In the genomic region with DNA sequence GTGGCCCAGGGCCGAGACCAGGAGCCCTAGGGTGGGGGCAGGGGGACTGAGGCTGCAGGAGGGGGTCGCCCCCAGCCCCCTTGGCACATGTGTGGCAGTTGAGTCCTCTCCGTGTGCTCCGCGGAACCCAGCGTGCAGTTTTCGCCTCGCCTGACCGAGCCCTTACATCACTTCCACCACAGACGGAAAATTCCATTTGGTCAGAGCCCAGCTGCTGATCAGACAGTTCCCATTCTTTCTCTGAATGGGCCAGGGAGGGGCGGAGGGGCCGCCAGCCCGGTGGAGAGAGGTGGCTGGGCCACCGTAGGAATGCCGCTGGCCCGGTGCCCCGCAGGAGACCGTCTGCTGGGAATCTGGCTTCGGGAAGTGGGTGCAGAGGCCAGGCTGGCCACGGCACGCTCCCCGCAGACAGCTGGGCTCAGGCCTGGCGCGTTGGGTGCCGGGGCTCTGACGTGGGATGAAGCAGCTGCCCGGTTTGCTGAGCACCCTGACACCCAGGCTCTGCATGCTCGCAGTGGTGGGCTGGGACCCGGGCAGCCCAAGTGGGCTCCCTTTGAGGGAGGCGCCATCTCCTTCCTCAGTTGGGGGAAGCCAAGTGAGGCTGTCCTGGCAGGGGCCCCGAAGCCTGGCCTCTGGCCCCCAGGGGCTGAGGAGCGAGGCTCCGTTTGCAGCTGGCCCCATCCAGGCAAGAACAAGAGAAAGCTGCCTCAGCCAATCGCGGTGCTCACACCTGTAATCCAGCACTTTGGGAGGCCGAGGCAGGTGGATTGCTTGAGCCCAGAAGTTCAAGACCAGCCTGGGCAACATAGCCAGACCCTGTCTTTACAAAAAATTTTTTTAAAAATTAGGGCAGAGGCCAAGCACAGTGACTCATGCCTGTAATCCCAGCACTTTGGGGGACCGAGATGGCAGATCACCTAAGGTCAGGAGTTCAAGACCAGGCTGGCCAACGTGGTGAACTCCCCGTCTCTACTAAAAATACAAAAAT, we compare ENCODE assay signal across 1 cellular context.
TF ChIP-seq lines count a peak whose summit lies in the region.

No MANE protein-coding gene starts in this region.

TF ChIP-seq in HepG2, 621 proteins besides CTCF, POLR2A, EP300 and RAD21 (continued from another document and continues in another):
- no peak for TF ChIP-seq CREB3 (CRISPR knock-in tag; IDR thresholded peaks at IDR 0.05)
- TF ChIP-seq, protein P1, sequence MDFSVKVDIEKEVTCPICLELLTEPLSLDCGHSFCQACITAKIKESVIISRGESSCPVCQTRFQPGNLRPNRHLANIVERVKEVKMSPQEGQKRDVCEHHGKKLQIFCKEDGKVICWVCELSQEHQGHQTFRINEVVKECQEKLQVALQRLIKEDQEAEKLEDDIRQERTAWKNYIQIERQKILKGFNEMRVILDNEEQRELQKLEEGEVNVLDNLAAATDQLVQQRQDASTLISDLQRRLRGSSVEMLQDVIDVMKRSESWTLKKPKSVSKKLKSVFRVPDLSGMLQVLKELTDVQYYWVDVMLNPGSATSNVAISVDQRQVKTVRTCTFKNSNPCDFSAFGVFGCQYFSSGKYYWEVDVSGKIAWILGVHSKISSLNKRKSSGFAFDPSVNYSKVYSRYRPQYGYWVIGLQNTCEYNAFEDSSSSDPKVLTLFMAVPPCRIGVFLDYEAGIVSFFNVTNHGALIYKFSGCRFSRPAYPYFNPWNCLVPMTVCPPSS (IDR thresholded peaks at IDR 0.05) = no peak
- TF ChIP-seq, protein P2, sequence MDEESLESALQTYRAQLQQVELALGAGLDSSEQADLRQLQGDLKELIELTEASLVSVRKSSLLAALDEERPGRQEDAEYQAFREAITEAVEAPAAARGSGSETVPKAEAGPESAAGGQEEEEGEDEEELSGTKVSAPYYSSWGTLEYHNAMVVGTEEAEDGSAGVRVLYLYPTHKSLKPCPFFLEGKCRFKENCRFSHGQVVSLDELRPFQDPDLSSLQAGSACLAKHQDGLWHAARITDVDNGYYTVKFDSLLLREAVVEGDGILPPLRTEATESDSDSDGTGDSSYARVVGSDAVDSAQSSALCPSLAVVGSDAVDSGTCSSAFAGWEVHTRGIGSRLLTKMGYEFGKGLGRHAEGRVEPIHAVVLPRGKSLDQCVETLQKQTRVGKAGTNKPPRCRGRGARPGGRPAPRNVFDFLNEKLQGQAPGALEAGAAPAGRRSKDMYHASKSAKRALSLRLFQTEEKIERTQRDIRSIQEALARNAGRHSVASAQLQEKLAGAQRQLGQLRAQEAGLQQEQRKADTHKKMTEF (CRISPR knock-in tag; IDR thresholded peaks at IDR 0.05) = peak; percentile 71; the same call in 1 of the 2 replicates
- no peak for TF ChIP-seq ZNF709 (CRISPR knock-in tag; IDR thresholded peaks at IDR 0.05)
- no peak for TF ChIP-seq CHD4 (IDR thresholded peaks at IDR 0.05; ENCODE audit: borderline replicate concordance, low read length)
- no peak for TF ChIP-seq RERE (CRISPR knock-in tag; IDR thresholded peaks at IDR 0.05; ENCODE audit: low read depth)
- no peak for TF ChIP-seq KMT2A (CRISPR knock-in tag; IDR thresholded peaks at IDR 0.05)
- TF ChIP-seq NCOA2 (CRISPR knock-in tag; IDR thresholded peaks at IDR 0.05) = peak; percentile 42; the same call in 1 of the 2 replicates
- no peak for TF ChIP-seq IKZF1 (IDR thresholded peaks at IDR 0.05)
- TF ChIP-seq ZNF354B (CRISPR knock-in tag; IDR thresholded peaks at IDR 0.05) = no peak
- TF ChIP-seq CHCHD3 (CRISPR knock-in tag; IDR thresholded peaks at IDR 0.05) = no peak
- TF ChIP-seq ELF1 (CRISPR knock-in tag; IDR thresholded peaks at IDR 0.05) = peak; percentile 65
- no peak for TF ChIP-seq SIN3A (IDR thresholded peaks at IDR 0.05; ENCODE audit: borderline replicate concordance, low read depth, low read length)
- TF ChIP-seq RXRB (CRISPR knock-in tag; IDR thresholded peaks at IDR 0.05; ENCODE audit: borderline replicate concordance) = peak; percentile 69; the same call in 1 of the 2 replicates
- no peak for TF ChIP-seq GTF2F1 (IDR thresholded peaks at IDR 0.05; ENCODE audit: low read length)
- peak; percentile 66; the same call in 1 of the 2 replicates for TF ChIP-seq KAT8 (CRISPR knock-in tag; IDR thresholded peaks at IDR 0.05)
- TF ChIP-seq MTA3 (CRISPR knock-in tag; IDR thresholded peaks at IDR 0.05) = no peak
- TF ChIP-seq ZSCAN20 (CRISPR knock-in tag; IDR thresholded peaks at IDR 0.05; ENCODE audit: borderline replicate concordance) = no peak
- TF ChIP-seq CENPX (CRISPR knock-in tag; IDR thresholded peaks at IDR 0.05) = no peak
- peak; percentile 32; the same call in 1 of the 2 replicates for TF ChIP-seq TAF1 (CRISPR knock-in tag; IDR thresholded peaks at IDR 0.05)
- no peak for TF ChIP-seq ZNF234 (CRISPR knock-in tag; conservative IDR thresholded peaks at IDR 0.05)
- TF ChIP-seq ZHX1 (CRISPR knock-in tag; IDR thresholded peaks at IDR 0.05; ENCODE audit: low read depth) = 0 out of 2 replicates have a peak, but pooled peaks have one; percentile 44
- no peak for TF ChIP-seq ZNF143 (CRISPR knock-in tag; IDR thresholded peaks at IDR 0.05)
- TF ChIP-seq NFE2L2 (IDR thresholded peaks at IDR 0.05; ENCODE audit: low read length) = no peak
- no peak for TF ChIP-seq ONECUT2 (CRISPR knock-in tag; IDR thresholded peaks at IDR 0.05)
- no peak for TF ChIP-seq ZNF232 (CRISPR knock-in tag; IDR thresholded peaks at IDR 0.05; ENCODE audit: borderline replicate concordance)
- TF ChIP-seq ARID5B (CRISPR knock-in tag; IDR thresholded peaks at IDR 0.05) = peak; percentile 75; the same call in 1 of the 2 replicates
- no peak for TF ChIP-seq ATAD3A (CRISPR knock-in tag; IDR thresholded peaks at IDR 0.05)
- TF ChIP-seq ARNT (IDR thresholded peaks at IDR 0.05) = no peak
- TF ChIP-seq, protein P3, sequence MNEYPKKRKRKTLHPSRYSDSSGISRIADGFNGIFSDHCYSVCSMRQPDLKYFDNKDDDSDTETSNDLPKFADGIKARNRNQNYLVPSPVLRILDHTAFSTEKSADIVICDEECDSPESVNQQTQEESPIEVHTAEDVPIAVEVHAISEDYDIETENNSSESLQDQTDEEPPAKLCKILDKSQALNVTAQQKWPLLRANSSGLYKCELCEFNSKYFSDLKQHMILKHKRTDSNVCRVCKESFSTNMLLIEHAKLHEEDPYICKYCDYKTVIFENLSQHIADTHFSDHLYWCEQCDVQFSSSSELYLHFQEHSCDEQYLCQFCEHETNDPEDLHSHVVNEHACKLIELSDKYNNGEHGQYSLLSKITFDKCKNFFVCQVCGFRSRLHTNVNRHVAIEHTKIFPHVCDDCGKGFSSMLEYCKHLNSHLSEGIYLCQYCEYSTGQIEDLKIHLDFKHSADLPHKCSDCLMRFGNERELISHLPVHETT (CRISPR knock-in tag; conservative IDR thresholded peaks at IDR 0.05) = peak; percentile 60; the same call in 1 of the 2 replicates
- TF ChIP-seq TEF (CRISPR knock-in tag; IDR thresholded peaks at IDR 0.05) = no peak
- no peak for TF ChIP-seq RFX5 (IDR thresholded peaks at IDR 0.05; ENCODE audit: low read depth, low read length)
- 0 out of 2 replicates have a peak, but pooled peaks have one; percentile 26 for TF ChIP-seq HOMEZ (CRISPR knock-in tag; IDR thresholded peaks at IDR 0.05; ENCODE audit: low read depth)
- no peak for TF ChIP-seq SIX4 (CRISPR knock-in tag; IDR thresholded peaks at IDR 0.05)
- TF ChIP-seq ZNF720 (CRISPR knock-in tag; IDR thresholded peaks at IDR 0.05) = no peak
